1 cellular context compared by ENCODE assay signal in the genomic region with DNA sequence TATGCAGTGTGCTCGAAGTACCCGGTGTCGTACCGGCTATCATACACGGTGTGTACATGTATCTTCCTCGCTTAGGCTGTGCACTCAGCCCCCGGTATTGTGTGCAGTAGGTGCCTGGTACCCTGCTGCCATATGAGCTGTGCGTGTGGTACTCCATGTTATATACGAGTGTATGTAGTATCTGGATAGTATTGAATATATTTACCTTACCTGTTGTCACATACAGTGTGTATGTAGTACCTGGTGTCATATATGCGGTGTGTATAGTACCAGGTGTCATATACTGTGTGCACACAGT.
TF ChIP-seq lines count a peak whose summit lies in the region.

No MANE protein-coding gene starts in this region.

TF ChIP-seq in GM12878, 131 proteins besides CTCF, POLR2A, EP300 and RAD21 (continued from another document):
- TF ChIP-seq, protein P1, sequence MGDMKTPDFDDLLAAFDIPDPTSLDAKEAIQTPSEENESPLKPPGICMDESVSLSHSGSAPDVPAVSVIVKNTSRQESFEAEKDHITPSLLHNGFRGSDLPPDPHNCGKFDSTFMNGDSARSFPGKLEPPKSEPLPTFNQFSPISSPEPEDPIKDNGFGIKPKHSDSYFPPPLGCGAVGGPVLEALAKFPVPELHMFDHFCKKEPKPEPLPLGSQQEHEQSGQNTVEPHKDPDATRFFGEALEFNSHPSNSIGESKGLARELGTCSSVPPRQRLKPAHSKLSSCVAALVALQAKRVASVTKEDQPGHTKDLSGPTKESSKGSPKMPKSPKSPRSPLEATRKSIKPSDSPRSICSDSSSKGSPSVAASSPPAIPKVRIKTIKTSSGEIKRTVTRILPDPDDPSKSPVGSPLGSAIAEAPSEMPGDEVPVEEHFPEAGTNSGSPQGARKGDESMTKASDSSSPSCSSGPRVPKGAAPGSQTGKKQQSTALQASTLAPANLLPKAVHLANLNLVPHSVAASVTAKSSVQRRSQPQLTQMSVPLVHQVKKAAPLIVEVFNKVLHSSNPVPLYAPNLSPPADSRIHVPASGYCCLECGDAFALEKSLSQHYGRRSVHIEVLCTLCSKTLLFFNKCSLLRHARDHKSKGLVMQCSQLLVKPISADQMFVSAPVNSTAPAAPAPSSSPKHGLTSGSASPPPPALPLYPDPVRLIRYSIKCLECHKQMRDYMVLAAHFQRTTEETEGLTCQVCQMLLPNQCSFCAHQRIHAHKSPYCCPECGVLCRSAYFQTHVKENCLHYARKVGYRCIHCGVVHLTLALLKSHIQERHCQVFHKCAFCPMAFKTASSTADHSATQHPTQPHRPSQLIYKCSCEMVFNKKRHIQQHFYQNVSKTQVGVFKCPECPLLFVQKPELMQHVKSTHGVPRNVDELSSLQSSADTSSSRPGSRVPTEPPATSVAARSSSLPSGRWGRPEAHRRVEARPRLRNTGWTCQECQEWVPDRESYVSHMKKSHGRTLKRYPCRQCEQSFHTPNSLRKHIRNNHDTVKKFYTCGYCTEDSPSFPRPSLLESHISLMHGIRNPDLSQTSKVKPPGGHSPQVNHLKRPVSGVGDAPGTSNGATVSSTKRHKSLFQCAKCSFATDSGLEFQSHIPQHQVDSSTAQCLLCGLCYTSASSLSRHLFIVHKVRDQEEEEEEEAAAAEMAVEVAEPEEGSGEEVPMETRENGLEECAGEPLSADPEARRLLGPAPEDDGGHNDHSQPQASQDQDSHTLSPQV (IDR thresholded peaks at IDR 0.05) = no peak
